In the genomic region with DNA sequence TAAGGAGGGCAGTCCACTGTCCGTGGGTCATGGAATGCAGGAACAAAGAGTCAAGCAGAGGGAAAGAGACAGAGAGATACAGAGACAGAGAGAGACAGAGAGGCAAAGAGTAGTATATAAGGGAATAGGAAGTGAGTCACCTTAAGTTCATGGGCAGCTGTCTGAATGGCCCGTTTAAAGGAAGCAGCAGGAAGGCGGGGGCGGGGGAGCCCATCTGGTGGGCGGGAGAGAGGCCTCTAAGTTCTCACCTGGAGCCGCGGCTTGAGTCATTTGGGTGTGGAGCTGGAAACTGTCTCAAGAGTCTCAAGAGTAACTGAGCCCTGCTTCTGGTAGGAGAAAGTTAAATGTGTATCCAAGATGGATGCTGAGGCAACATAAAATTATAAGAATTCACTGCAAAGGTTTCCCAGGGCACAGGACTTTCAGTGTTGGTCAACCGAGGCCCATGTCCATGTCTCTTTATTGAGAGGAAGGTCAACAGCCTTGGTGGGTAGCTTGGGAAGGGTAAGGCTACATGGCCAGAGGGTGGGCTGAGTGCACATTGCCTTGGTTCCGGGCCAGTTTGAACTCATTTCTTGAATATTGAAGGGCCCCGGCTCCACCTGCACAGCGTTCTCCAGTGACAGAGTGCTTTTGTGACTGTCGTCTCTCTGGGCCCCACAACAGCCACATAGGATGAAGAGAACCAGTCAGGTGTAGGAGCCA, we compare ENCODE assay signal across 11 cellular contexts.
DNase-seq lines count a peak whose midpoint lies in the region; ATAC-seq, FAIRE-seq and TF ChIP-seq lines count a peak whose summit lies in the region.
"Had no signal": no experiment of that assay in that cellular context is flagged by ENCODE, and none has a peak within 500 bp of the region (broad histone marks: within the 10 kb centered on the region; RNA-seq: fewer than 3 reads in every experiment).

No MANE protein-coding gene starts in this region.

- no peak overlapping the region for H3K9ac ChIP-seq in endodermal cell (ENCODE audit: extremely low read depth, low read length, poor library complexity, severe bottlenecking)

- DNase-seq in Kasumi-1 (lab: John Stamatoyannopoulos, UW) (peak; percentile 17 to 40), endodermal cell (peak; percentile 60), GF-D8 (lab: John Stamatoyannopoulos, UW) (no peak), G401 (ENCODE audit: low spot score) (no peak), RCC 7860 (ENCODE audit: low spot score) (no peak)
- peak; percentile 50 for DNase-seq in activated CD4-positive, CD25-positive, alpha-beta regulatory T cell treated with anti-CD3 and anti-CD28 coated beads, Interleukin-2, amount 50 U/mL, for 72 hours
- peak; percentile 53 to 58 for DNase-seq in stimulated activated CD4-positive, alpha-beta T cell treated with anti-CD3 and anti-CD28 coated beads, Interleukin-4, amount 100 ng/mL, for 48 hours (ENCODE audit: low read depth in 2 of 2)
- DNase-seq: NCI-H526 treated with DMSO at 0.1 percent for 48 hours had no signal

- H3K9me3 ChIP-seq in endodermal cell (ENCODE audit: control insufficient read depth, low read length), result no peaks in the 10 kb centered on the region
- H3K9me3 ChIP-seq: neutrophil had no signal

- no peaks in the 10 kb centered on the region for H3K4me1 ChIP-seq in endodermal cell (ENCODE audit: control insufficient read depth, insufficient read depth, low read length)

- no peaks in the 10 kb centered on the region for H3K27me3 ChIP-seq in endodermal cell (ENCODE audit: control insufficient read depth, insufficient read depth, low read length, poor library complexity, severe bottlenecking)
- H3K27me3 ChIP-seq: neutrophil had no signal

- no peak for ATAC-seq in HG02938 (IDR thresholded peaks at IDR 0.05; ENCODE audit: unreplicated experiment)

- H3K27ac Mint-ChIP-seq in endodermal cell, result no peak overlapping the region

- no peaks in the 10 kb centered on the region for H3K9me3 Mint-ChIP-seq in endodermal cell

- 84 to 91% methylated on average over 7 to 12 of the region's 12 CpGs for WGBS in endodermal cell (ENCODE audit: insufficient coverage in 1 of 2, insufficient read length in 1 of 2), 2 experiments

- H3K36me3 Mint-ChIP-seq in endodermal cell (ENCODE audit: low read depth), result no peaks in the 10 kb centered on the region

- H3K36me3 ChIP-seq in endodermal cell (ENCODE audit: control insufficient read depth, insufficient read depth, low read length), result no peaks in the 10 kb centered on the region
- H3K36me3 ChIP-seq: neutrophil had no signal

- no peak for FAIRE-seq in RCC 7860 (lab: Jason Lieb, UNC)
- FAIRE-seq: TTC549 had no signal

- in situ Hi-C loops in G401 (cut with HindIII; ENCODE audit: low sequenced_read_pairs), result no loop called here

- TF ChIP-seq CTCF in endodermal cell (conservative IDR thresholded peaks at IDR 0.05), result no peak

- no peak overlapping the region for H3K4me3 Mint-ChIP-seq in endodermal cell

- peaks cover 7% of the 10 kb centered on the region for H3K27me3 Mint-ChIP-seq in endodermal cell (ENCODE audit: insufficient read depth)

- peaks cover 5% of the 10 kb centered on the region for H3K4me1 Mint-ChIP-seq in endodermal cell

- no peak overlapping the region for H3K27ac ChIP-seq in endodermal cell (ENCODE audit: low read depth, low read length)
- H3K27ac ChIP-seq: neutrophil had no signal

- no peak overlapping the region for H3K4me3 ChIP-seq in endodermal cell (ENCODE audit: low read length)

Comparison
In these comparisons a context has a peak if more than half of its experiments do, and no peak if none do; other contexts are left out.
1. DNase-seq: peak in Kasumi-1 (2 of 2), activated CD4-positive, CD25-positive, alpha-beta regulatory T cell treated with anti-CD3 and anti-CD28 coated beads, Interleukin-2, amount 50 U/mL, for 72 hours (single experiment), endodermal cell (single experiment) and stimulated activated CD4-positive, alpha-beta T cell treated with anti-CD3 and anti-CD28 coated beads, Interleukin-4, amount 100 ng/mL, for 48 hours (2 of 2); none in GF-D8 (single experiment), G401 (single experiment) and RCC 7860 (single experiment).